Comparison of ENCODE assay signal across 8 cellular contexts in the genomic region with DNA sequence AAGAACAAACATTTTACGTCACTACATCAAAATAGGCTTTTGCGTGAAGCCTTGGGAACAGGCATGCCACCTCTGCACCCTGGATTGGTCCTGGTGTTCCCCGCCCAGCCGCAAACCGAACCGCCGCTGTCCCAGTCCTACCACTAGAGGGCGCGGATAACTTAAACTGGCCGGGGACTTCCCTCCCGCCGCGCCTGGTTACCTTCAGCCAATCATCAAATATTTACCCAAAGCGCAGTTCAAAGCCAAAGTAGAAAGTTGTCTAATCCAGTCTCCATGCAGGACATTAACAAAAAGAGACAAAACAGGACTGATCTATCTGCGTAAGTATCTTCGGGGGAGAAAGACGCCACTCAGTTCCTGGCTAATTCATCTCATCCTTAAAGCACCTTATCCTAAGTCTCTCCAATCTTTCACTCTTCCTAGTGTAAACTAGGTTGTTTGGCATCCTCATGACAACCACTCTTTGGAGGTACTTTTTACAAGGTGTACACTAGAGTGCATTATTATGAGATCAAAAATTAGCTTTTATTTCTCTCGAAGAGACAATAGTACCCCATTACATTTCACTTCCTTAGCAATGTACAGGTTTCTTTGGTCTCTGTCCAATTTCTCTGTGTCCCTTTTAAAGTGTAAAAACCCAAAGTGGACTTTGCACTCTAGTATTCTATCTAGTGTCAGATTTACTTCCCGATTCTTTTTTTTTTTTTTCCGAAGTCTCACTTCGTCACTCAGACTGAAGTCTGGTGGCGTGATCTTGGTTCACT. TPM values are rescaled to one million over a fixed set of nuclear protein-coding genes. Genes with fewer than 3 reads are reported as not detected.
DNase-seq lines count a peak whose midpoint lies in the region; ATAC-seq lines count a peak whose summit lies in the region.

No MANE protein-coding gene starts in this region.

- H3K4me2 ChIP-seq in mesenchymal stem cell (ENCODE audit: low read length, poor library complexity, severe bottlenecking): no peak overlapping the region

- WGBS in mesenchymal stem cell: 24% methylated on average over 22 of the region's 22 CpGs

- no peak overlapping the region for H4K91ac ChIP-seq in mesenchymal stem cell (ENCODE audit: low read length)

- no peak overlapping the region for H3K23ac ChIP-seq in mesenchymal stem cell (ENCODE audit: low read length in 2 of 2)

- H2BK12ac ChIP-seq in mesenchymal stem cell (ENCODE audit: low read length in 2 of 2): no peak overlapping the region

- peaks cover 17% of the 10 kb centered on the region for H3K4me1 ChIP-seq in effector memory CD4-positive, alpha-beta T cell (ENCODE audit: control insufficient read depth, insufficient read depth, low read length, poor library complexity, severe bottlenecking)
- H3K4me1 ChIP-seq in mesenchymal stem cell (ENCODE audit: control insufficient read depth, insufficient read depth, low read depth, low read length): peaks cover 3% of the 10 kb centered on the region

- H3K18ac ChIP-seq in mesenchymal stem cell (ENCODE audit: low read depth in 1 of 2, low read length in 2 of 2): no peak overlapping the region

- H2BK5ac ChIP-seq in mesenchymal stem cell (ENCODE audit: low read depth, low read length, poor library complexity, severe bottlenecking): no peak overlapping the region

- no peak overlapping the region for H3K4ac ChIP-seq in mesenchymal stem cell (ENCODE audit: low read depth in 1 of 2, low read length in 2 of 2)

- peaks cover 6% of the 10 kb centered on the region for H3K79me1 ChIP-seq in mesenchymal stem cell (replicated peaks; ENCODE audit: low read length, poor library complexity, severe bottlenecking)

- ATAC-seq in GM19452 (IDR thresholded peaks at IDR 0.05; ENCODE audit: unreplicated experiment): no peak

- H3K4me3 ChIP-seq in effector memory CD4-positive, alpha-beta T cell (ENCODE audit: insufficient read depth, low read depth, low read length, poor library complexity, severe bottlenecking): no peak overlapping the region
- H3K4me3 ChIP-seq in mesenchymal stem cell (ENCODE audit: insufficient read depth in 1 of 2, low read depth in 1 of 2, low read length in 2 of 2): no peak overlapping the region

- no peak overlapping the region for H3K14ac ChIP-seq in mesenchymal stem cell (ENCODE audit: low read length in 2 of 2)

- DNase-seq in DMS53 treated with DMSO at 0.1 percent for 48 hours (lab: John Stamatoyannopoulos, UW; ENCODE audit: unreplicated experiment) (peak; percentile 74), HT-29 (ENCODE audit: low spot score) (peak; percentile 98), NOMO-1 treated with dmso at 0.1 percent for 144 hours (lab: John Stamatoyannopoulos, UW; ENCODE audit: unreplicated experiment) (peak; percentile 67), mesenchymal stem cell (peak; percentile 95)
- peak; percentile 71 to 72 for DNase-seq in activated CD8-positive, alpha-beta memory T cell treated with anti-CD3 and anti-CD28 coated beads for 4 hours (ENCODE audit: low read depth in 2 of 2)
- DNase-seq in effector memory CD4-positive, alpha-beta T cell: peak; percentile 86 to 87 (median 86)
- DNase-seq in stimulated activated CD8-positive, alpha-beta memory T cell treated with anti-CD3 and anti-CD28 coated beads, Interleukin-12 subunit alpha, Interleukin-12 subunit beta, amount 100 ng/mL, for 1 hour (ENCODE audit: low read depth): peak; percentile 81

- H2BK120ac ChIP-seq in mesenchymal stem cell (ENCODE audit: low read depth, low read length): no peak overlapping the region

- no peak overlapping the region for H2AFZ ChIP-seq in mesenchymal stem cell (ENCODE audit: low read depth, low read length)

- no peak overlapping the region for H4K8ac ChIP-seq in mesenchymal stem cell (ENCODE audit: low read length)

- H2AK5ac ChIP-seq in mesenchymal stem cell (ENCODE audit: low read length, severe bottlenecking): no peak overlapping the region

- peak overlapping the region; percentile 72 for H3K27ac ChIP-seq in effector memory CD4-positive, alpha-beta T cell (ENCODE audit: insufficient read depth, low read length, poor library complexity, severe bottlenecking)
- no peak overlapping the region for H3K27ac ChIP-seq in mesenchymal stem cell (ENCODE audit: low read length, poor library complexity, severe bottlenecking)

- no peaks in the 10 kb centered on the region for H3K9me3 ChIP-seq in effector memory CD4-positive, alpha-beta T cell (ENCODE audit: control insufficient read depth, low read length)
- no peaks in the 10 kb centered on the region for H3K9me3 ChIP-seq in mesenchymal stem cell (ENCODE audit: control insufficient read depth, low read length)

- no peak overlapping the region for H2BK15ac ChIP-seq in mesenchymal stem cell (ENCODE audit: low read depth, poor library complexity, severe bottlenecking)

- peak overlapping the region; percentile 77 for H3K9ac ChIP-seq in mesenchymal stem cell (ENCODE audit: low read length)

- no peaks in the 10 kb centered on the region for H3K27me3 ChIP-seq in effector memory CD4-positive, alpha-beta T cell (replicated peaks; ENCODE audit: control insufficient read depth, insufficient read depth, low read length, poor library complexity, severe bottlenecking)
- peaks cover 6 to 8% of the 10 kb centered on the region in 2 experiments for H3K27me3 ChIP-seq in mesenchymal stem cell (ENCODE audit: control insufficient read depth in 1 of 2, insufficient read depth in 1 of 2, low read length in 2 of 2)

- no peaks in the 10 kb centered on the region for H3K36me3 ChIP-seq in effector memory CD4-positive, alpha-beta T cell (ENCODE audit: control insufficient read depth, insufficient read depth, low read length)
- no peaks in the 10 kb centered on the region for H3K36me3 ChIP-seq in mesenchymal stem cell (ENCODE audit: control insufficient read depth in 1 of 2, insufficient read depth in 2 of 2, low read depth in 1 of 2, low read length in 2 of 2)

RNA-seq across cellular contexts. Expression of gene CRY2, which starts 3.9 kb away (rescaled TPM):
- total RNA-seq in HT-29 (2014; rRNA removed; shearing (Covaris generic)): 24.0 and 28.6 TPM in 2 replicates
- 6.2 TPM for polyA plus RNA-seq in mesenchymal stem cell (2013, experiment 1 of 2)
- 5.3 TPM for polyA plus RNA-seq in mesenchymal stem cell (2013, experiment 2 of 2)

RNA-seq across cellular contexts. Expression of gene SLC35C1, which starts 38.4 kb away (rescaled TPM):
- 28.3 and 37.2 TPM in 2 replicates for total RNA-seq in HT-29 (2014; rRNA removed; shearing (Covaris generic))
- polyA plus RNA-seq in mesenchymal stem cell (2013, experiment 1 of 2): 22.9 TPM
- 23.8 TPM for polyA plus RNA-seq in mesenchymal stem cell (2013, experiment 2 of 2)

RNA-seq across cellular contexts. Expression of gene MAPK8IP1, which starts 42.1 kb away (rescaled TPM):
- total RNA-seq in HT-29 (2014; rRNA removed; shearing (Covaris generic)): 2.9 and 4.0 TPM in 2 replicates
- 7.5 TPM for polyA plus RNA-seq in mesenchymal stem cell (2013, experiment 1 of 2)
- 8.0 TPM for polyA plus RNA-seq in mesenchymal stem cell (2013, experiment 2 of 2)
